9 cellular contexts compared by ENCODE assay signal in genomic region chr12:124214574-124214973, GRCh38.
"Had no signal": no experiment of that assay in that cellular context is flagged by ENCODE, and none has a peak within 500 bp of the region (broad histone marks: within the 10 kb centered on the region; RNA-seq: fewer than 3 reads in every experiment).

No MANE protein-coding gene starts in this region.

- H3K27ac ChIP-seq: HL-60 had no signal

- H2AFZ ChIP-seq: GM23338 had no signal

- H3K4me3 Mint-ChIP-seq: GM23338, H9, HFFc6 had no signal

- FAIRE-seq: H1, H54 had no signal

- DNase-seq: H9, HCEC 1CT, HFFc6, IMR-90, KBM-7 had no signal

- H3K4me2 ChIP-seq: GM23338 had no signal

- H3K27ac Mint-ChIP-seq: GM23338, H9, HFFc6 had no signal

- H3K4me3 ChIP-seq: GM23338 had no signal

- ATAC-seq: GM23338 had no signal
